21 cellular contexts compared by ENCODE assay signal in the genomic region with DNA sequence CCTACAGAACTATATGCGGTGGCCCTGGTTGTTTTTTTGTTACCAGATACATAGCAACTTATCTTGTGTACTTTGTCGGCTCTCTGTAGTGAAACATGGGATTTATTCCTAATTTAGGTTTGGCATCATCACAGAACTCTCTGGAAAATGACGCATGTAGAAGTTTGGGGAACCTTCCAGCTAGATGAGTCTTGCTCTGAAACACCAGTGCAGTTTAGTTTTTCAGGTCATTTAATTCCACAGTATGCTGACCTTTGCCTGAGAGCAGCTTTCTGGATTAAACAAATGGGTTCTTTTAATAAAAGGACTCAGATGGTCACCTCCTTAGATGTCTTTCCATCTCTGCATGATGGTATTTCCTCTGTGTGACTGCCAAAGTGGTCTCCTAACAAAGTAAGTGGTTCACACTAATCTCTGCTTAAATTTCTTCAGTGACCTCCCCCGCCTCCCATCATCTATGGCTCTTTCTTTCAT. TPM values are rescaled to one million over a fixed set of nuclear protein-coding genes. Genes with fewer than 3 reads are reported as not detected.
A peak's percentile ranks its signal among the peaks of the same experiment; 100 is the strongest.
DNase-seq lines count a peak whose midpoint lies in the region; ATAC-seq, FAIRE-seq and TF ChIP-seq lines count a peak whose summit lies in the region.
"Had no signal": no experiment of that assay in that cellular context is flagged by ENCODE, and none has a peak within 500 bp of the region (broad histone marks: within the 10 kb centered on the region; RNA-seq: fewer than 3 reads in every experiment).

No MANE protein-coding gene starts in this region.

- peak overlapping the region; percentile 60 for H4K91ac ChIP-seq in H1 (replicated peaks; ENCODE audit: insufficient read length, low read length)

- peak overlapping the region; percentile 96 for H2BK120ac ChIP-seq in H1 (replicated peaks; ENCODE audit: low read depth, low read length)
- H2BK120ac ChIP-seq in mesendoderm (ENCODE audit: low read depth, low read length), result no peak overlapping the region

- no peak overlapping the region for H4K5ac ChIP-seq in H1 (ENCODE audit: insufficient read length, low read depth, low read length)
- H4K5ac ChIP-seq in mesendoderm (ENCODE audit: low read length), result no peak overlapping the region

- H3K9ac ChIP-seq in H1 (replicated peaks in 1 of 4; ENCODE audit: extremely low read depth in 1 of 4, low read depth in 3 of 4, low read length in 3 of 4) (no peak overlapping the region), mesendoderm (ENCODE audit: low read length) (no peak overlapping the region)

- no peak overlapping the region for H2BK15ac ChIP-seq in H1 (ENCODE audit: low read length)
- H2BK15ac ChIP-seq in mesendoderm (replicated peaks; ENCODE audit: low read depth), result peak overlapping the region; percentile 46

- H3K18ac ChIP-seq in H1 (ENCODE audit: extremely low read depth, low read length) (no peak overlapping the region), mesendoderm (ENCODE audit: low read length) (no peak overlapping the region)

- no peak overlapping the region for H2BK5ac ChIP-seq in H1 (ENCODE audit: low read depth, low read length)
- H2BK5ac ChIP-seq in mesendoderm (ENCODE audit: low read length), result no peak overlapping the region

- no peak overlapping the region for H3K56ac ChIP-seq in H1 (replicated peaks; ENCODE audit: insufficient read length, low read depth, low read length)
- H3K56ac ChIP-seq in mesendoderm (ENCODE audit: low read length), result no peak overlapping the region

- H3K36me3 ChIP-seq in H1 (ENCODE audit: control insufficient read depth in 2 of 4, insufficient read depth in 4 of 4, low read length in 3 of 4), result no peaks in the 10 kb centered on the region; a peak in 1 of 8 replicates
- H3K36me3 ChIP-seq in mesendoderm (ENCODE audit: control insufficient read depth, insufficient read depth, low read length), result no peaks in the 10 kb centered on the region
- H3K36me3 ChIP-seq: BE2C, breast epithelium, esophagus muscularis mucosa, ovary had no signal

- no peak overlapping the region for H4K8ac ChIP-seq in H1 (ENCODE audit: extremely low read depth, insufficient read depth, low read length)
- no peak overlapping the region for H4K8ac ChIP-seq in mesendoderm (ENCODE audit: low read depth, low read length)

- no peak overlapping the region for H3K27ac ChIP-seq in H1 (ENCODE audit: low read depth, low read length)
- no peak overlapping the region for H3K27ac ChIP-seq in mesendoderm (ENCODE audit: low read depth, low read length)
- H3K27ac ChIP-seq: ovary had no signal

- H3K27me3 Mint-ChIP-seq in HFFc6 (ENCODE audit: insufficient read depth), result no peaks in the 10 kb centered on the region; the same call in none of the 2 replicates
- peaks cover 10% of the 10 kb centered on the region for H3K27me3 Mint-ChIP-seq in T-helper 2 cell treated with Interferon-gamma antibody and Interleukin-4, amounts not matched to agents 5 μg/mL and 100 μg/mL, for 36 hours (ENCODE audit: low read depth)

- POLR2A ChIA-PET in H1 (lab: Charles Lee; ENCODE audit: partially characterized antibody), result no interaction called here

- TF ChIP-seq POLR2A in H1 (IDR thresholded peaks at IDR 0.05; ENCODE audit: control extremely low read depth in 1 of 2, low read depth in 2 of 2, low read length in 2 of 2), result no peak

- no peak overlapping the region for H3K4me3 ChIP-seq in AG09309 (ENCODE audit: control insufficient read depth, low read depth, low read length)
- no peak overlapping the region for H3K4me3 ChIP-seq in H1 (ENCODE audit: extremely low read depth in 1 of 4, insufficient read depth in 2 of 4, low read depth in 3 of 4, low read length in 4 of 4)
- H3K4me3 ChIP-seq in mesendoderm (ENCODE audit: low read length), result no peak overlapping the region
- H3K4me3 ChIP-seq: breast epithelium, esophagus muscularis mucosa, ovary had no signal

- WGBS in H1 (ENCODE audit: extremely low coverage in 1 of 2, insufficient coverage in 1 of 2, insufficient read length in 1 of 2, insufficient replicate concordance in 2 of 2, low coverage in 1 of 2, low lambda C conversion rate in 2 of 2, missing lambda C conversion rate in 1 of 2), 2 experiments, result 90% methylated on average over 4 of the region's 4 CpGs; no CpG with 5 or more reads in 1 of the 2 experiments
- no CpG with 5 or more reads among the region's 4 CpGs for WGBS in mesendoderm (ENCODE audit: extremely low coverage, insufficient coverage, low lambda C conversion rate)

- H3K79me1 ChIP-seq in H1 (ENCODE audit: low read depth, low read length) (no peaks in the 10 kb centered on the region), mesendoderm (ENCODE audit: low read length) (no peaks in the 10 kb centered on the region)

- TF ChIP-seq RAD21 in H1 (IDR thresholded peaks at IDR 0.05 in 1 of 2, conservative IDR thresholded peaks at IDR 0.05 in 1 of 2; ENCODE audit: low read depth in 2 of 2, low read length in 2 of 2), result no peak

- DNase-seq in AG09309 (ENCODE audit: low read depth) (peak; percentile 23), HFFc6 (peak; percentile 29), H1 (ENCODE audit: low read depth in 1 of 2, low spot score in 2 of 2) (no peak), mesendoderm (no peak), NCI-H2171 (lab: John Stamatoyannopoulos, UW) (no peak), DMS53 (lab: John Stamatoyannopoulos, UW) (no peak)
- DNase-seq in T-helper 2 cell treated with Interferon-gamma antibody and Interleukin-4, amounts not matched to agents 5 μg/mL and 100 μg/mL, for 36 hours (ENCODE audit: low spot score), result no peak
- DNase-seq: activated CD4-positive, alpha-beta memory T cell treated with anti-CD3 and anti-CD28 coated beads, Interleukin-2, amount 10 ng/mL, durations not matched to agents 7 days and 5 days; activated T-cell treated with anti-CD3 and anti-CD28 coated beads, Interleukin-2, amount 50 U/mL, for 24 hours; BE2C; GF-D8; H9; KBM-7; ovary; stimulated activated CD4-positive, alpha-beta T cell treated with anti-CD3 and anti-CD28 coated beads, Interleukin-2, amount 100 ng/mL, for 48 hours; T-cell had no signal

- no peak for ATAC-seq in GM18861 (IDR thresholded peaks at IDR 0.05; ENCODE audit: unreplicated experiment)
- ATAC-seq: T-cell had no signal

- CTCF ChIA-PET in H1 (lab: Charles Lee; ENCODE audit: partially characterized antibody), result interaction anchor here (0.6 to 1.9 kb wide), 2 partner anchors 62 to 211 kb away, joined by 3 to 4 read pairs; no protein-coding TSS in a partner anchor

- H3K27ac Mint-ChIP-seq in HFFc6, result no peak overlapping the region
- H3K27ac Mint-ChIP-seq in T-helper 2 cell treated with Interferon-gamma antibody and Interleukin-4, amounts not matched to agents 5 μg/mL and 100 μg/mL, for 36 hours, result no peak overlapping the region
- H3K27ac Mint-ChIP-seq: activated CD4-positive, alpha-beta memory T cell treated with anti-CD3 and anti-CD28 coated beads, Interleukin-2, amount 10 ng/mL, durations not matched to agents 7 days and 5 days; activated naive CD4-positive, alpha-beta T cell treated with anti-CD3 and anti-CD28 coated beads, Interleukin-2, amount 50 U/mL, for 24 hours; activated T-cell treated with anti-CD3 and anti-CD28 coated beads, Interleukin-2, amount 50 U/mL, for 24 hours; T-cell had no signal

- no peaks in the 10 kb centered on the region for H4K20me1 ChIP-seq in H1 (replicated peaks in 1 of 2; ENCODE audit: control insufficient read depth in 1 of 2, insufficient read depth in 2 of 2, low read length in 2 of 2)

- H3K27me3 ChIP-seq in H1 (replicated peaks in 1 of 4; ENCODE audit: control insufficient read depth in 3 of 4, extremely low read depth in 1 of 4, insufficient read depth in 3 of 4, low read length in 3 of 4) (no peaks in the 10 kb centered on the region), mesendoderm (ENCODE audit: insufficient read depth, low read length, poor library complexity) (no peaks in the 10 kb centered on the region)
- H3K27me3 ChIP-seq: BE2C, breast epithelium, esophagus muscularis mucosa, ovary had no signal

- TF ChIP-seq CTCF in AG09309 (IDR thresholded peaks at IDR 0.05; ENCODE audit: control insufficient read depth, insufficient read depth, low read depth, low read length, missing control alignments) (no peak), HFFc6 (IDR thresholded peaks at IDR 0.05) (no peak), H1 (IDR thresholded peaks at IDR 0.05; ENCODE audit: control extremely low read depth in 1 of 3, insufficient read depth in 1 of 3, low read depth in 1 of 3, low read length in 3 of 3) (no peak)

- H3K79me2 ChIP-seq in H1 (ENCODE audit: control insufficient read depth in 1 of 2, insufficient read depth in 2 of 2, low read length in 2 of 2) (no peaks in the 10 kb centered on the region), mesendoderm (ENCODE audit: control insufficient read depth, insufficient read depth, low read length) (no peaks in the 10 kb centered on the region)

- no peak overlapping the region; the same call in 1 of the 2 replicates for H2AK5ac ChIP-seq in H1 (ENCODE audit: low read depth, low read length)
- no peak overlapping the region for H2AK5ac ChIP-seq in mesendoderm (ENCODE audit: low read length)

- H3K14ac ChIP-seq in H1 (ENCODE audit: insufficient read length), result no peak overlapping the region

- H3K9me3 Mint-ChIP-seq in HFFc6, result no peaks in the 10 kb centered on the region
- H3K9me3 Mint-ChIP-seq in T-helper 2 cell treated with Interferon-gamma antibody and Interleukin-4, amounts not matched to agents 5 μg/mL and 100 μg/mL, for 36 hours, result no peaks in the 10 kb centered on the region
- H3K9me3 Mint-ChIP-seq: activated CD4-positive, alpha-beta memory T cell treated with anti-CD3 and anti-CD28 coated beads, Interleukin-2, amount 10 ng/mL, durations not matched to agents 7 days and 5 days; activated naive CD4-positive, alpha-beta T cell treated with anti-CD3 and anti-CD28 coated beads, Interleukin-2, amount 50 U/mL, for 24 hours; activated T-cell treated with anti-CD3 and anti-CD28 coated beads, Interleukin-2, amount 50 U/mL, for 24 hours; H9; T-cell had no signal

- H3K4ac ChIP-seq in H1 (replicated peaks; ENCODE audit: insufficient read length, low read depth, low read length) (no peak overlapping the region), mesendoderm (ENCODE audit: low read depth, low read length) (no peak overlapping the region)

- no peaks in the 10 kb centered on the region for H3K23me2 ChIP-seq in H1 (ENCODE audit: low read depth, low read length)

- no peak overlapping the region for H3K4me2 ChIP-seq in H1 (ENCODE audit: insufficient read depth in 1 of 2, low read depth in 2 of 2, low read length in 2 of 2)
- no peak overlapping the region for H3K4me2 ChIP-seq in mesendoderm (ENCODE audit: low read length)

- H3K36me3 Mint-ChIP-seq in HFFc6 (ENCODE audit: low read depth), result no peaks in the 10 kb centered on the region
- H3K36me3 Mint-ChIP-seq in T-helper 2 cell treated with Interferon-gamma antibody and Interleukin-4, amounts not matched to agents 5 μg/mL and 100 μg/mL, for 36 hours (ENCODE audit: low read depth), result no peaks in the 10 kb centered on the region
- H3K36me3 Mint-ChIP-seq: activated naive CD4-positive, alpha-beta T cell treated with anti-CD3 and anti-CD28 coated beads, Interleukin-2, amount 50 U/mL, for 24 hours; T-cell had no signal

- H3K23ac ChIP-seq in H1 (ENCODE audit: insufficient read length) (no peak overlapping the region), mesendoderm (ENCODE audit: low read length) (no peak overlapping the region)

- no peak for TF ChIP-seq EP300 in H1 (IDR thresholded peaks at IDR 0.05; ENCODE audit: borderline replicate concordance in 1 of 2, low read depth in 2 of 2, low read length in 2 of 2)

- H3K4me1 ChIP-seq in H1 (replicated peaks in 1 of 4; ENCODE audit: control insufficient read depth in 3 of 4, insufficient read depth in 4 of 4, low read length in 3 of 4) (peaks cover 3 to 31% (median 22%) of the 10 kb centered on the region in 4 experiments; a peak in 6 of 7 replicates), mesendoderm (ENCODE audit: control insufficient read depth, low read depth, low read length) (peaks cover 11% of the 10 kb centered on the region)
- H3K4me1 ChIP-seq: BE2C, breast epithelium had no signal

- H3K9me3 ChIP-seq in H1 (ENCODE audit: insufficient read depth in 2 of 2, low read depth in 1 of 2, low read length in 1 of 2), result no peaks in the 10 kb centered on the region
- H3K9me3 ChIP-seq: BE2C, breast epithelium, esophagus muscularis mucosa, ovary had no signal

- H3K4me1 Mint-ChIP-seq in HFFc6 (ENCODE audit: low read depth), result peaks cover 31% of the 10 kb centered on the region
- peaks cover 4% of the 10 kb centered on the region for H3K4me1 Mint-ChIP-seq in T-helper 2 cell treated with Interferon-gamma antibody and Interleukin-4, amounts not matched to agents 5 μg/mL and 100 μg/mL, for 36 hours (ENCODE audit: low read depth)
- H3K4me1 Mint-ChIP-seq: activated CD4-positive, alpha-beta memory T cell treated with anti-CD3 and anti-CD28 coated beads, Interleukin-2, amount 10 ng/mL, durations not matched to agents 7 days and 5 days; activated naive CD4-positive, alpha-beta T cell treated with anti-CD3 and anti-CD28 coated beads, Interleukin-2, amount 50 U/mL, for 24 hours had no signal

- H3K4me3 Mint-ChIP-seq in HFFc6, result no peak overlapping the region
- H3K4me3 Mint-ChIP-seq in T-helper 2 cell treated with Interferon-gamma antibody and Interleukin-4, amounts not matched to agents 5 μg/mL and 100 μg/mL, for 36 hours, result no peak overlapping the region
- H3K4me3 Mint-ChIP-seq: activated CD4-positive, alpha-beta memory T cell treated with anti-CD3 and anti-CD28 coated beads, Interleukin-2, amount 10 ng/mL, durations not matched to agents 7 days and 5 days; activated naive CD4-positive, alpha-beta T cell treated with anti-CD3 and anti-CD28 coated beads, Interleukin-2, amount 50 U/mL, for 24 hours; activated T-cell treated with anti-CD3 and anti-CD28 coated beads, Interleukin-2, amount 50 U/mL, for 24 hours; H9; T-cell had no signal

- no peak overlapping the region for H2AFZ ChIP-seq in H1 (ENCODE audit: low read length)

- H2BK20ac ChIP-seq in H1 (ENCODE audit: low read length), result peak overlapping the region; percentile 88; the same call in 1 of the 2 replicates

- H2BK12ac ChIP-seq in H1 (ENCODE audit: low read depth, low read length), result no peak overlapping the region

- FAIRE-seq in H1 (lab: Jason Lieb, UNC), result no peak

RNA-seq across cellular contexts. Expression of a gene that starts 39.9 kb away (rescaled TPM):
- total RNA-seq in HFFc6 (2021; fragmentation: NEBNext Ultra II Directional; extraction: Animal tissue kit (Norgen Biotek cat#: 25700)), result not detected
- 0.19 and 0.27 TPM in 2 replicates for total RNA-seq in H1 (2021; fragmentation: NEBNext Ultra II Directional; extraction: Animal tissue kit (Norgen Biotek cat#: 25700))
- polyA plus RNA-seq in H1 (2011; rRNA removed), result 0.11 and 0.17 TPM in 2 replicates
- polyA plus RNA-seq in H1 (2011; cell fraction: cytosol; rRNA removed), result 0.16 TPM
- 0.19 TPM for polyA plus RNA-seq in H1 (2011; cell fraction: nucleus; rRNA removed)
- polyA plus RNA-seq in H1 (2012, experiment 1 of 2), result 0.13 to 0.29 TPM (median 0.17 TPM) in 4 replicates
- not detected for polyA plus RNA-seq in H1 (2012, experiment 2 of 2)
- polyA plus RNA-seq in H1 (2013, experiment 1 of 2), result 0.12 TPM
- polyA plus RNA-seq in H1 (2013, experiment 2 of 2), result 0.15 TPM
- 0.98 and 1.4 TPM in 2 replicates for polyA minus RNA-seq in H1 (2011; rRNA and poly(A)+ RNA removed)
- 0.22 TPM for polyA minus RNA-seq in H1 (2011; cell fraction: cytosol; rRNA and poly(A)+ RNA removed)
- polyA minus RNA-seq in H1 (2011; cell fraction: nucleus; rRNA and poly(A)+ RNA removed), result 1.2 TPM
- polyA plus RNA-seq in mesendoderm (2013, experiment 1 of 2), result 1.2 TPM
- polyA plus RNA-seq in mesendoderm (2013, experiment 2 of 2), result 1.1 TPM
- total RNA-seq: myocyte had no signal

Comparison
In these comparisons a context has a peak if more than half of its experiments do, and no peak if none do; other contexts are left out.
1. DNase-seq: peak in AG09309 (single experiment) and HFFc6 (single experiment); none in H1 (0 of 2), mesendoderm (single experiment), NCI-H2171 (single experiment), T-helper 2 cell treated with Interferon-gamma antibody and Interleukin-4, amounts not matched to agents 5 μg/mL and 100 μg/mL, for 36 hours (single experiment) and DMS53 (single experiment).